1 cellular context compared by ENCODE assay signal in genomic region chr1:16340673-16341072, GRCh38.
TF ChIP-seq lines count a peak whose summit lies in the region.

No MANE protein-coding gene starts in this region.

TF ChIP-seq in K562, 482 proteins besides CTCF, POLR2A, EP300 and RAD21:
- no peak for TF ChIP-seq GTF2F1 (IDR thresholded peaks at IDR 0.05; ENCODE audit: low read depth, low read length)
- no peak for TF ChIP-seq ZNF830 (CRISPR knock-in tag; IDR thresholded peaks at IDR 0.05)
- no peak for TF ChIP-seq ZNF347 (CRISPR knock-in tag; IDR thresholded peaks at IDR 0.05; ENCODE audit: low read depth)
- no peak for TF ChIP-seq BDP1 (IDR thresholded peaks at IDR 0.05; ENCODE audit: insufficient read depth, insufficient read length)
- no peak for TF ChIP-seq STAT5B (CRISPR knock-in tag; IDR thresholded peaks at IDR 0.05)
- no peak for TF ChIP-seq HNRNPH1 (optimal IDR thresholded peaks at IDR 0.05; ENCODE audit: low read depth, low read length)
- no peak for TF ChIP-seq BCL6 (CRISPR knock-in tag; IDR thresholded peaks at IDR 0.05)
- no peak for TF ChIP-seq CBFA2T3 (IDR thresholded peaks at IDR 0.05)
- TF ChIP-seq HOMEZ (CRISPR knock-in tag; IDR thresholded peaks at IDR 0.05) = no peak
- no peak for TF ChIP-seq HBP1 (CRISPR knock-in tag; IDR thresholded peaks at IDR 0.05)
- TF ChIP-seq ZNF23 (CRISPR knock-in tag; IDR thresholded peaks at IDR 0.05) = no peak
- no peak for TF ChIP-seq UBTF (IDR thresholded peaks at IDR 0.05; ENCODE audit: borderline replicate concordance in 1 of 2, low read depth in 2 of 2, low read length in 2 of 2)
- TF ChIP-seq ZNF695 (CRISPR knock-in tag; IDR thresholded peaks at IDR 0.05) = no peak
- TF ChIP-seq HNRNPL (IDR thresholded peaks at IDR 0.05; ENCODE audit: low read depth, low read length) = no peak
- TF ChIP-seq PHB2 (IDR thresholded peaks at IDR 0.05; ENCODE audit: low read depth) = no peak
- no peak for TF ChIP-seq SMARCA4 (IDR thresholded peaks at IDR 0.05)
- no peak for TF ChIP-seq SMAD4 (CRISPR knock-in tag; conservative IDR thresholded peaks at IDR 0.05)
- TF ChIP-seq ZHX1 (conservative IDR thresholded peaks at IDR 0.05; ENCODE audit: low read length) = no peak
- no peak for TF ChIP-seq ZNF12 (CRISPR knock-in tag; IDR thresholded peaks at IDR 0.05)
- no peak for TF ChIP-seq ZNF584 (CRISPR knock-in tag; IDR thresholded peaks at IDR 0.05; ENCODE audit: low read depth)
